Comparison of ENCODE assay signal across 8 cellular contexts in genomic region chr19:42244452-42245220, GRCh38. TPM values are rescaled to one million over a fixed set of nuclear protein-coding genes. Genes with fewer than 3 reads are reported as not detected.
DNase-seq lines count a peak whose midpoint lies in the region; ATAC-seq and TF ChIP-seq lines count a peak whose summit lies in the region.

No MANE protein-coding gene starts in this region.

- H3K36me3 ChIP-seq in left lung = peaks cover 0 to 20% of the 10 kb centered on the region in 2 donors

- H3K27ac ChIP-seq in left lung = peak overlapping the region; percentile 91 to 93

- H3K4me3 ChIP-seq in left lung = peak overlapping the region; percentile 52 to 83

- ATAC-seq in GM18909 (IDR thresholded peaks at IDR 0.05; ENCODE audit: poor library complexity, unreplicated experiment) = peak; percentile 40
- ATAC-seq in HG03439 (IDR thresholded peaks at IDR 0.05; ENCODE audit: unreplicated experiment) = peak; percentile 32
- ATAC-seq in left lung = peak; percentile 60

- peak; percentile 88 for DNase-seq in AG08396 (ENCODE audit: low spot score)
- DNase-seq in NCI-H526 (lab: John Stamatoyannopoulos, UW) = peak; percentile 93 to 97
- peak; percentile 87 for DNase-seq in activated CD4-positive, alpha-beta T cell treated with anti-CD3 and anti-CD28 coated beads, Interleukin-2, amount 50 U/mL, for 1 hour
- DNase-seq in dermis blood vessel endothelial cell = peak; percentile 96
- peak; percentile 95 to 97 for DNase-seq in left lung
- DNase-seq in stimulated activated CD4-positive, alpha-beta T cell treated with anti-CD3 and anti-CD28 coated beads, Interleukin-2, amount 100 ng/mL, for 4 hours (ENCODE audit: low read depth) = peak; percentile 90

- peak; percentile 41 to 43 for TF ChIP-seq CTCF in left lung (IDR thresholded peaks at IDR 0.05)

- H3K27me3 ChIP-seq in left lung = no peaks in the 10 kb centered on the region

- H3K4me1 ChIP-seq in left lung = peaks cover 27 to 49% of the 10 kb centered on the region in 2 donors

- intact Hi-C loops in left lung (cut with DNase I) = no loop called here

- no peaks in the 10 kb centered on the region for H3K9me3 ChIP-seq in left lung

RNA-seq across cellular contexts. Expression of gene GSK3A, which starts 2.2 kb away (rescaled TPM):
- total RNA-seq in dermis blood vessel endothelial cell (16.7 and 28.0 TPM in 2 replicates), left lung (10 to 100 TPM; 33.4 to 40.3 TPM)

RNA-seq across cellular contexts. Expression of gene ERF, which starts 10.3 kb away (rescaled TPM):
- total RNA-seq in dermis blood vessel endothelial cell (32.7 and 42.4 TPM in 2 replicates), left lung (10 to 100 TPM; 47.0 to 55.0 TPM)

RNA-seq across cellular contexts. Expression of gene CIC, which starts 24.4 kb away (rescaled TPM):
- total RNA-seq in dermis blood vessel endothelial cell (20.6 and 39.7 TPM in 2 replicates), left lung (10 to 100 TPM; 59.8 to 76.1 TPM)

RNA-seq across cellular contexts. Expression of gene ZNF526, which starts 24.5 kb away (rescaled TPM):
- total RNA-seq in dermis blood vessel endothelial cell (8.7 and 9.3 TPM in 2 replicates), left lung (10 to 100 TPM; 11.5 to 12.7 TPM)

RNA-seq across cellular contexts. Expression of gene DEDD2, which starts 27.2 kb away (rescaled TPM):
- 27.3 and 29.4 TPM in 2 replicates for total RNA-seq in dermis blood vessel endothelial cell
- 10 to 100 TPM; 22.7 to 34.8 TPM for total RNA-seq in left lung

Comparison
In these comparisons a context has a peak if more than half of its experiments do, and no peak if none do; other contexts are left out.
1. Peak in every context shown above with its lines: DNase-seq, ATAC-seq, H3K4me3 ChIP-seq and H3K27ac ChIP-seq.